Comparison of ENCODE assay signal across 22 cellular contexts in the genomic region with DNA sequence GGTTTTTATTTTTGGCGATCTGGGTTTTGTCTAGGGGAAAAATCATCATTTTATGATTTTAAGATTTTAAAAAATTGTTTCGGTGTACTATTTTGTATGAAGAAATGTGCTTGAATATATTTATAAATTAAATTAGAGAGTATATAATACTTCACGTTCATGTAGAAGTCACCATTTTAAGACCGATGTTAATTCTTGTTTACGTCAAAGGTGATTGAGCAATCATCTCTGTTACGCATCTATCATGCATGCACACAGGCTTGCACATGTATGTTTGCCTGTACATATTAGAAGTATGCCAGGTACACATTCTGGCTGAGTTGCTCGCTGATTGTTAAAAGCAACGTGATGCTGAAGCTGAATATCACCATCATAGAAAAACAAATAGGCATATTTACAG. TPM values are rescaled to one million over a fixed set of nuclear protein-coding genes. Genes with fewer than 3 reads are reported as not detected.
A peak's percentile ranks its signal among the peaks of the same experiment; 100 is the strongest.
DNase-seq lines count a peak whose midpoint lies in the region; ATAC-seq, FAIRE-seq and TF ChIP-seq lines count a peak whose summit lies in the region.
"Had no signal": no experiment of that assay in that cellular context is flagged by ENCODE, and none has a peak within 500 bp of the region (broad histone marks: within the 10 kb centered on the region; RNA-seq: fewer than 3 reads in every experiment).

No MANE protein-coding gene starts in this region.

- H3K27me3 ChIP-seq in HepG2 (ENCODE audit: control insufficient read depth in 1 of 2, insufficient read depth in 2 of 2, low read length in 2 of 2) (no peaks in the 10 kb centered on the region), right lobe of liver (no peaks in the 10 kb centered on the region), H1 (replicated peaks in 1 of 4; ENCODE audit: control insufficient read depth in 3 of 4, extremely low read depth in 1 of 4, insufficient read depth in 3 of 4, low read length in 3 of 4) (no peaks in the 10 kb centered on the region), trophoblast cell (ENCODE audit: insufficient read depth, low read length) (no peaks in the 10 kb centered on the region)
- H3K27me3 ChIP-seq: BE2C; BLaER1 treated with 17β-estradiol and CSF1 and Interleukin-3, amounts not matched to agents 10 nM and 100 nM had no signal

- H3K4me3 ChIP-seq in HepG2 (replicated peaks in 1 of 3; ENCODE audit: insufficient read depth in 1 of 3, low read depth in 2 of 3, low read length in 3 of 3) (no peak overlapping the region), right lobe of liver (no peak overlapping the region), H1 (ENCODE audit: extremely low read depth in 1 of 4, insufficient read depth in 2 of 4, low read depth in 3 of 4, low read length in 4 of 4) (no peak overlapping the region), trophoblast cell (ENCODE audit: low read depth, low read length) (no peak overlapping the region)
- H3K4me3 ChIP-seq: BLaER1 treated with 17β-estradiol and CSF1 and Interleukin-3, amounts not matched to agents 10 nM and 100 nM had no signal

- H4K91ac ChIP-seq in H1 (replicated peaks; ENCODE audit: insufficient read length, low read length) (no peak overlapping the region), trophoblast cell (ENCODE audit: low read depth, low read length) (no peak overlapping the region)

- H3K27ac ChIP-seq in HepG2 (ENCODE audit: extremely low read length, insufficient read depth, low read length) (no peak overlapping the region), right lobe of liver (no peak overlapping the region), H1 (ENCODE audit: low read depth, low read length) (no peak overlapping the region), trophoblast cell (ENCODE audit: low read depth, low read length) (no peak overlapping the region)
- H3K27ac ChIP-seq: 22Rv1; BLaER1 treated with 17β-estradiol and CSF1 and Interleukin-3, amounts not matched to agents 10 nM and 100 nM had no signal

- TF ChIP-seq CTCF in HepG2 (CRISPR knock-in tag; IDR thresholded peaks at IDR 0.05), result no peak
- no peak for TF ChIP-seq CTCF in right lobe of liver (IDR thresholded peaks at IDR 0.05)
- no peak for TF ChIP-seq CTCF in H1 (IDR thresholded peaks at IDR 0.05; ENCODE audit: control extremely low read depth in 1 of 3, insufficient read depth in 1 of 3, low read depth in 1 of 3, low read length in 3 of 3)

- no peak overlapping the region for H2BK20ac ChIP-seq in H1 (ENCODE audit: low read length)

- CTCF ChIA-PET in HepG2 (lab: Yijun Ruan, JAX; ENCODE audit: low intra/inter-chr PET ratio, low total read pairs) (no interaction called here), H1 (lab: Charles Lee; ENCODE audit: partially characterized antibody) (no interaction called here)

- no peak overlapping the region for H3K18ac ChIP-seq in H1 (ENCODE audit: extremely low read depth, low read length)
- no peak overlapping the region for H3K18ac ChIP-seq in trophoblast cell (ENCODE audit: low read length)

- TF ChIP-seq EP300 in HepG2 (IDR thresholded peaks at IDR 0.05; ENCODE audit: low read depth in 2 of 2, low read length in 2 of 2), result no peak
- TF ChIP-seq EP300 in HepG2 (CRISPR knock-in tag; IDR thresholded peaks at IDR 0.05; ENCODE audit: borderline replicate concordance), result no peak
- TF ChIP-seq EP300 in H1 (IDR thresholded peaks at IDR 0.05; ENCODE audit: borderline replicate concordance in 1 of 2, low read depth in 2 of 2, low read length in 2 of 2), result no peak

- peaks cover 7 to 20% of the 10 kb centered on the region in 2 experiments for H3K36me3 ChIP-seq in HepG2 (replicated peaks in 1 of 2; ENCODE audit: control insufficient read depth in 1 of 2, insufficient read depth in 2 of 2, low read length in 2 of 2)
- H3K36me3 ChIP-seq in right lobe of liver, result peaks cover 0 to 4% (median 0%) of the 10 kb centered on the region in 4 donors
- H3K36me3 ChIP-seq in H1 (ENCODE audit: control insufficient read depth in 2 of 4, insufficient read depth in 4 of 4, low read length in 3 of 4), result peaks cover 0 to 24% (median 3%) of the 10 kb centered on the region in 4 experiments; a peak in 4 of 8 replicates
- H3K36me3 ChIP-seq in trophoblast cell (ENCODE audit: control insufficient read depth in 1 of 2, insufficient read depth in 2 of 2, low read length in 2 of 2), result peaks cover 0 to 6% of the 10 kb centered on the region in 2 experiments

- DNase-seq in HepG2 (ENCODE audit: low spot score) (no peak), right lobe of liver (no peak), H1 (ENCODE audit: low read depth in 1 of 2, low spot score in 2 of 2) (no peak), trophoblast cell (peak; percentile 35 to 76), NCI-H1694 (lab: John Stamatoyannopoulos, UW) (no peak), sciatic nerve (ENCODE audit: low spot score) (no peak)
- DNase-seq: AML-193; BE2C; CD4-positive, alpha-beta T cell; CD8-positive, alpha-beta memory T cell; DMS 273 treated with DMSO at 0.1 percent for 48 hours; DMS79; EL; GDM1; GOT3; H7; HCEC 1CT had no signal

- no peaks in the 10 kb centered on the region for H3K23me2 ChIP-seq in H1 (ENCODE audit: low read depth, low read length)

- in situ Hi-C loops in HepG2 (cut with HindIII; ENCODE audit: extremely low pct_ligation_motif_present, low pct_unique_long_range_greater_than_20kb), result no loop called here

- H2BK15ac ChIP-seq in H1 (ENCODE audit: low read length), result no peak overlapping the region

- H4K8ac ChIP-seq in H1 (ENCODE audit: extremely low read depth, insufficient read depth, low read length) (no peak overlapping the region), trophoblast cell (ENCODE audit: low read depth, low read length) (no peak overlapping the region)

- no peak overlapping the region for H4K5ac ChIP-seq in H1 (ENCODE audit: insufficient read length, low read depth, low read length)

- H3K4me1 ChIP-seq in HepG2 (ENCODE audit: insufficient read depth, low read length) (peaks cover 1% of the 10 kb centered on the region; the same call in 1 of the 2 replicates), right lobe of liver (peaks cover 0 to 25% (median 6%) of the 10 kb centered on the region in 4 donors), H1 (replicated peaks in 1 of 4; ENCODE audit: control insufficient read depth in 3 of 4, insufficient read depth in 4 of 4, low read length in 3 of 4) (peaks cover 0 to 5% (median 1%) of the 10 kb centered on the region in 4 experiments; a peak in 3 of 7 replicates), trophoblast cell (ENCODE audit: control insufficient read depth in 1 of 2, insufficient read depth in 2 of 2, low read length in 2 of 2) (no peaks in the 10 kb centered on the region)

- intact Hi-C loops in HepG2 (cut with micrococcal nuclease; ENCODE audit: unreplicated experiment) (no loop called here), right lobe of liver (cut with DNase I) (no loop called here), sciatic nerve (cut with DNase I) (no loop called here)

- H2AFZ ChIP-seq in HepG2 (ENCODE audit: low read length), result no peak overlapping the region
- H2AFZ ChIP-seq in H1 (ENCODE audit: low read length), result no peak overlapping the region
- no peak overlapping the region for H2AFZ ChIP-seq in trophoblast cell (ENCODE audit: insufficient read depth, low read length, poor library complexity)

- no peak overlapping the region for H3K4me2 ChIP-seq in HepG2 (ENCODE audit: low read depth, low read length)
- H3K4me2 ChIP-seq in H1 (ENCODE audit: insufficient read depth in 1 of 2, low read depth in 2 of 2, low read length in 2 of 2), result no peak overlapping the region
- H3K4me2 ChIP-seq in trophoblast cell (ENCODE audit: low read length), result no peak overlapping the region
- H3K4me2 ChIP-seq: BLaER1 treated with 17β-estradiol and CSF1 and Interleukin-3, amounts not matched to agents 10 nM and 100 nM had no signal

- no TSS peak for BruUV-seq in HepG2 (replicated peaks; lab: Mats Ljungman, UMichigan)

- H3K4ac ChIP-seq in H1 (replicated peaks; ENCODE audit: insufficient read length, low read depth, low read length) (no peak overlapping the region), trophoblast cell (ENCODE audit: low read depth, low read length) (no peak overlapping the region)

- H3K23ac ChIP-seq in H1 (ENCODE audit: insufficient read length), result no peak overlapping the region
- no peak overlapping the region for H3K23ac ChIP-seq in trophoblast cell (ENCODE audit: low read length)

- no peak overlapping the region for H2BK120ac ChIP-seq in H1 (replicated peaks; ENCODE audit: low read depth, low read length)
- no peak overlapping the region for H2BK120ac ChIP-seq in trophoblast cell (ENCODE audit: insufficient read depth, low read length, poor library complexity)

- H3K79me2 ChIP-seq in HepG2 (ENCODE audit: insufficient read depth, low read length) (peaks cover 75% of the 10 kb centered on the region), H1 (ENCODE audit: control insufficient read depth in 1 of 2, insufficient read depth in 2 of 2, low read length in 2 of 2) (peaks cover 7 to 100% of the 10 kb centered on the region in 2 experiments; a peak in 3 of 4 replicates), trophoblast cell (ENCODE audit: control insufficient read depth, insufficient read depth, low read length, poor library complexity) (peaks cover 3% of the 10 kb centered on the region)

- H3K9ac ChIP-seq in HepG2 (ENCODE audit: insufficient read depth, low read depth, low read length) (no peak overlapping the region), H1 (replicated peaks in 1 of 4; ENCODE audit: extremely low read depth in 1 of 4, low read depth in 3 of 4, low read length in 3 of 4) (no peak overlapping the region), trophoblast cell (ENCODE audit: low read length) (no peak overlapping the region)
- H3K9ac ChIP-seq: BLaER1 treated with 17β-estradiol and CSF1 and Interleukin-3, amounts not matched to agents 10 nM and 100 nM had no signal

- H3K14ac ChIP-seq in H1 (ENCODE audit: insufficient read length) (no peak overlapping the region), trophoblast cell (ENCODE audit: low read length) (no peak overlapping the region)

- H3K79me1 ChIP-seq in H1 (ENCODE audit: low read depth, low read length) (peaks cover 2% of the 10 kb centered on the region; the same call in 1 of the 2 replicates), trophoblast cell (ENCODE audit: low read length) (no peaks in the 10 kb centered on the region)

- H4K12ac ChIP-seq in trophoblast cell (ENCODE audit: low read depth, low read length), result no peak overlapping the region

- H4K20me1 ChIP-seq in HepG2 (ENCODE audit: insufficient read depth, low read length), result peaks cover 10% of the 10 kb centered on the region
- H4K20me1 ChIP-seq in H1 (replicated peaks in 1 of 2; ENCODE audit: control insufficient read depth in 1 of 2, insufficient read depth in 2 of 2, low read length in 2 of 2), result peaks cover 13 to 22% of the 10 kb centered on the region in 2 experiments

- no peak overlapping the region for H2BK12ac ChIP-seq in H1 (ENCODE audit: low read depth, low read length)
- H2BK12ac ChIP-seq in trophoblast cell (ENCODE audit: low read length), result no peak overlapping the region

- no peak overlapping the region for H3K56ac ChIP-seq in H1 (replicated peaks; ENCODE audit: insufficient read length, low read depth, low read length)

- H2AK5ac ChIP-seq in H1 (ENCODE audit: low read depth, low read length) (no peak overlapping the region; the same call in 1 of the 2 replicates), trophoblast cell (ENCODE audit: low read length) (no peak overlapping the region)

- TF ChIP-seq RAD21 in HepG2 (CRISPR knock-in tag; IDR thresholded peaks at IDR 0.05), result no peak
- TF ChIP-seq RAD21 in H1 (IDR thresholded peaks at IDR 0.05 in 1 of 2, conservative IDR thresholded peaks at IDR 0.05 in 1 of 2; ENCODE audit: low read depth in 2 of 2, low read length in 2 of 2), result no peak

- no peak overlapping the region for H2BK5ac ChIP-seq in H1 (ENCODE audit: low read depth, low read length)
- no peak overlapping the region for H2BK5ac ChIP-seq in trophoblast cell (ENCODE audit: low read depth, low read length, poor library complexity)

- POLR2A ChIA-PET in HepG2 (lab: Yijun Ruan, JAX), result no interaction called here
- POLR2A ChIA-PET in H1 (lab: Charles Lee; ENCODE audit: partially characterized antibody), result interaction anchor here (1.3 to 1.5 kb wide), 2 partner anchors 13 to 53 kb away, joined by 3 to 5 read pairs; no protein-coding TSS in a partner anchor

- no peaks in the 10 kb centered on the region for H3K9me3 ChIP-seq in HepG2 (ENCODE audit: low read length)
- no peaks in the 10 kb centered on the region for H3K9me3 ChIP-seq in right lobe of liver
- H3K9me3 ChIP-seq in H1 (ENCODE audit: insufficient read depth in 2 of 2, low read depth in 1 of 2, low read length in 1 of 2), result peaks cover 0 to 5% of the 10 kb centered on the region in 2 experiments; a peak in 1 of 4 replicates
- H3K9me3 ChIP-seq in trophoblast cell (ENCODE audit: insufficient read depth, low read depth, low read length), result no peaks in the 10 kb centered on the region
- H3K9me3 ChIP-seq: BE2C had no signal

- TF ChIP-seq POLR2A in HepG2 (IDR thresholded peaks at IDR 0.05; ENCODE audit: insufficient read depth in 1 of 2, low read depth in 2 of 2, low read length in 2 of 2) (no peak), right lobe of liver (IDR thresholded peaks at IDR 0.05) (no peak), H1 (IDR thresholded peaks at IDR 0.05; ENCODE audit: control extremely low read depth in 1 of 2, low read depth in 2 of 2, low read length in 2 of 2) (no peak)

- WGBS in HepG2 (ENCODE audit: low lambda C conversion rate), result 96% methylated on average over 8 of the region's 8 CpGs
- WGBS in right lobe of liver (ENCODE audit: insufficient coverage, low coverage, low lambda C conversion rate, missing lambda C conversion rate), result 93% methylated on average over 8 of the region's 8 CpGs
- WGBS in H1 (ENCODE audit: extremely low coverage in 1 of 2, insufficient coverage in 1 of 2, insufficient read length in 1 of 2, insufficient replicate concordance in 2 of 2, low coverage in 1 of 2, low lambda C conversion rate in 2 of 2, missing lambda C conversion rate in 1 of 2), 2 experiments, result 96% methylated on average over 8 of the region's 8 CpGs; no CpG with 5 or more reads in 1 of the 2 experiments
- 100% methylated on average over 1 of the region's 8 CpGs for WGBS in trophoblast cell (ENCODE audit: extremely low coverage, insufficient coverage, insufficient read length)

- FAIRE-seq in HepG2 (lab: Jason Lieb, UNC) (no peak), H1 (lab: Jason Lieb, UNC) (no peak)
- FAIRE-seq: A204.1, D721Med, GM12892 had no signal

- no peak for ATAC-seq in HepG2
- ATAC-seq in right lobe of liver, result no peak
- ATAC-seq in sciatic nerve, result no peak

RNA-seq across cellular contexts. Expression of a gene that starts 54.7 kb away (rescaled TPM):
- total RNA-seq in HepG2 (2016; rRNA removed; fragmentation: Illumina TruSeq; extraction: Trizol) (32.7 and 34.2 TPM in 2 replicates), right lobe of liver (10 to 100 TPM; 20.6 to 32.5 (median 25.7) TPM), sciatic nerve (77.6 TPM)
- total RNA-seq in HepG2 (2016; cell fraction: cytosol; rRNA removed; fragmentation: Illumina TruSeq; extraction: Trizol; ENCODE audit: low read depth), result 19.1 and 19.6 TPM in 2 replicates
- total RNA-seq in HepG2 (2016; cell fraction: insoluble cytoplasmic fraction; rRNA removed; fragmentation: Illumina TruSeq; extraction: Trizol), result 30.4 and 33.9 TPM in 2 replicates
- total RNA-seq in HepG2 (2016; cell fraction: membrane; rRNA removed; fragmentation: Illumina TruSeq; extraction: Trizol), result 15.6 and 16.1 TPM in 2 replicates
- 54.9 and 62.8 TPM in 2 replicates for total RNA-seq in HepG2 (2016; cell fraction: nucleus; rRNA removed; fragmentation: Illumina TruSeq; extraction: Trizol)
- polyA plus RNA-seq in HepG2 (2011; rRNA removed) (24.6 and 28.2 TPM in 2 replicates), H1 (2011; rRNA removed) (49.3 and 62.2 TPM in 2 replicates)
- polyA plus RNA-seq in HepG2 (2011; cell fraction: cytosol; rRNA removed), result 14.9 and 16.4 TPM in 2 replicates
- 31.7 and 39.9 TPM in 2 replicates for polyA plus RNA-seq in HepG2 (2011; cell fraction: nucleus; rRNA removed)
- 10.1 and 12.5 TPM in 2 replicates for polyA plus RNA-seq in HepG2 (2012)
- 0.50 and 0.67 TPM in 2 replicates for polyA plus RNA-seq in HepG2 (2016; cell fraction: cytosol; fragmentation: Illumina TruSeq; extraction: Trizol; ENCODE audit: low read depth)
- polyA plus RNA-seq in HepG2 (2016; cell fraction: insoluble cytoplasmic fraction; fragmentation: Illumina TruSeq; extraction: Trizol; ENCODE audit: low read depth), result 16.1 and 18.0 TPM in 2 replicates
- polyA plus RNA-seq in HepG2 (2016; cell fraction: membrane; fragmentation: Illumina TruSeq; extraction: Trizol; ENCODE audit: low read depth), result 2.9 and 3.0 TPM in 2 replicates
- polyA plus RNA-seq in HepG2 (2016; cell fraction: nucleus; fragmentation: Illumina TruSeq; extraction: Trizol; ENCODE audit: insufficient read depth, low read depth), result 25.5 and 28.0 TPM in 2 replicates
- polyA minus RNA-seq in HepG2 (2011; rRNA and poly(A)+ RNA removed; ENCODE audit: low replicate concordance), result 128 and 208 TPM in 2 replicates
- 25.3 and 30.3 TPM in 2 replicates for polyA minus RNA-seq in HepG2 (2011; cell fraction: cytosol; rRNA and poly(A)+ RNA removed)
- 132 and 133 TPM in 2 replicates for polyA minus RNA-seq in HepG2 (2011; cell fraction: nucleus; rRNA and poly(A)+ RNA removed)
- total RNA-seq in H1 (2021; fragmentation: NEBNext Ultra II Directional; extraction: Animal tissue kit (Norgen Biotek cat#: 25700)), result 61.1 and 64.4 TPM in 2 replicates
- polyA plus RNA-seq in H1 (2011; cell fraction: cytosol; rRNA removed), result 48.7 TPM
- 90.1 TPM for polyA plus RNA-seq in H1 (2011; cell fraction: nucleus; rRNA removed)
- polyA plus RNA-seq in H1 (2012, experiment 1 of 2), result 24.8 to 31.5 TPM (median 27.6 TPM) in 4 replicates
- 1.9 TPM for polyA plus RNA-seq in H1 (2012, experiment 2 of 2)
- 23.2 TPM for polyA plus RNA-seq in H1 (2013, experiment 1 of 2)
- polyA plus RNA-seq in H1 (2013, experiment 2 of 2), result 24.9 TPM
- polyA minus RNA-seq in H1 (2011; rRNA and poly(A)+ RNA removed), result 233 and 267 TPM in 2 replicates
- polyA minus RNA-seq in H1 (2011; cell fraction: cytosol; rRNA and poly(A)+ RNA removed), result 61.2 TPM
- polyA minus RNA-seq in H1 (2011; cell fraction: nucleus; rRNA and poly(A)+ RNA removed), result 167 TPM
- 25.1 and 25.7 TPM in 2 replicates for polyA plus RNA-seq in trophoblast cell (2013)

Comparison
In these comparisons a context has a peak if more than half of its experiments do, and no peak if none do; other contexts are left out.
1. DNase-seq: peak in trophoblast cell (2 of 2); none in HepG2 (single experiment), right lobe of liver (0 of 3), H1 (0 of 2), NCI-H1694 (single experiment) and sciatic nerve (single experiment).